Comparison of ENCODE assay signal across 8 cellular contexts in the genomic region with DNA sequence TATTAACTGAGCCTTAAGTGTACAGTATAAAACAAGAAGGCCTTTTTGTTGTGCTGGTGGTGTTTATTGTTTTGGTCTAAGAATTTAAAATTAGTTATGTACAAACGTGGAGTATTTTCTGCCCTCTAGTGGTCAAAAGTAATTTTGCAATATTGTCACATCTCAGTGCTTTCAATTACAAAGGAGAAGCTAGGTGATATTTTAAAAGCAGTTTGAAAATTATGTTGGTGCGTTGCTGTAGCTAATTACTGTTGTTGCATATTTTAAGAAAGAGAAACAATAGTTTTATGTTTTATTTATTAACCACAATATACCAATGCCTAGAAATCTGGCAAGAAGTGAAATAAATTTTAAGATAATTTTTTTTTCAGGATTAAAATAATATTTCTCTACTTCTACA. TPM values are rescaled to one million over a fixed set of nuclear protein-coding genes. Genes with fewer than 3 reads are reported as not detected.
DNase-seq lines count a peak whose midpoint lies in the region; ATAC-seq, FAIRE-seq and TF ChIP-seq lines count a peak whose summit lies in the region.

No MANE protein-coding gene starts in this region.

- in situ Hi-C loops in astrocyte of the spinal cord (cut with HindIII; ENCODE audit: low sequenced_read_pairs) = no loop called here

- FAIRE-seq in GM19239 (lab: Jason Lieb, UNC) = peak; percentile 84

- no peak overlapping the region for H3K27ac ChIP-seq in uterus

- no peak for TF ChIP-seq POLR2A in uterus (IDR thresholded peaks at IDR 0.05)

- peak; percentile 24 for ATAC-seq in left colon
- no peak for ATAC-seq in GM18517 (IDR thresholded peaks at IDR 0.05; ENCODE audit: unreplicated experiment)

- DNase-seq in AG09309 (ENCODE audit: low read depth) (peak; percentile 13), GM19239 (ENCODE audit: insufficient read length, low spot score) (no peak), NCI-H2171 (lab: John Stamatoyannopoulos, UW) (peak; percentile 18), astrocyte of the spinal cord (ENCODE audit: low read depth, low spot score) (peak; percentile 35), left colon (no peak), uterus (no peak), GM19238 (ENCODE audit: insufficient read length, low spot score) (no peak)

- H3K36me3 ChIP-seq in uterus = no peaks in the 10 kb centered on the region

- H3K9me3 ChIP-seq in uterus = no peaks in the 10 kb centered on the region

- H3K4me3 ChIP-seq in AG09309 (ENCODE audit: control insufficient read depth, low read depth, low read length) (no peak overlapping the region), astrocyte of the spinal cord (ENCODE audit: low read depth, low read length) (no peak overlapping the region), uterus (no peak overlapping the region)

- H3K4me1 ChIP-seq in uterus = no peaks in the 10 kb centered on the region

- intact Hi-C loops in left colon (cut with DNase I, micrococcal nuclease) = no loop called here
- intact Hi-C loops in uterus (cut with DNase I; ENCODE audit: low total_unique reads) = no loop called here

- peak; percentile 59 for TF ChIP-seq CTCF in AG09309 (IDR thresholded peaks at IDR 0.05; ENCODE audit: control insufficient read depth, insufficient read depth, low read depth, low read length, missing control alignments)
- peak; percentile 68 for TF ChIP-seq CTCF in astrocyte of the spinal cord (IDR thresholded peaks at IDR 0.05; ENCODE audit: low read depth, low read length)
- peak; percentile 42 to 77 (median 56) for TF ChIP-seq CTCF in uterus (IDR thresholded peaks at IDR 0.05)

- no peaks in the 10 kb centered on the region for H3K27me3 ChIP-seq in uterus

RNA-seq across cellular contexts. Expression of a gene that starts 11.4 kb away (rescaled TPM):
- total RNA-seq in left colon (not detected), uterus (not detected)

Comparison
In these comparisons a context has a peak if more than half of its experiments do, and no peak if none do; other contexts are left out.
1. DNase-seq: peak in AG09309 (single experiment), NCI-H2171 (single experiment) and astrocyte of the spinal cord (single experiment); none in GM19239 (single experiment), left colon (0 of 2), uterus (0 of 2) and GM19238 (single experiment).
2. Peak in every context shown above with its lines, with median percentiles within 50 percentile points of each other: CTCF ChIP-seq.